ENCODE assay signal across 1 cellular context in the genomic region with DNA sequence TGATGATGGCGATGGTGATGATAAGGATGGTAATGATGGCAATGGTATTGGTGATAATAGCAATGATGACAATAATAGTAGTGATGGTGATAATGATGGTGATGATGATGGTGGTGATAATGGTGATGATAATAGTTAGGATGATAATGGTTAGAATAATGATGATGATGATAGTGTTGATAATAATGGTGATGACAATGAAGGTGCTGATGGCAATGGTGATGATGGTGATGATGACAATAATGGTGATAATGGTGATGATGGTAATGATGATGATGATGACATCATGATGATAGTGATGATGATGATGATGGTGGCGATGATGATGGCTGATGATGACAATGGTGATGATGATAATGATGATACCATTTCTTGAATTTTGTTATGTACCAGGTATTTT.
TF ChIP-seq lines count a peak whose summit lies in the region.

No MANE protein-coding gene starts in this region.

TF ChIP-seq in HepG2, 621 proteins besides CTCF, POLR2A, EP300 and RAD21 (continued from another document):
- TF ChIP-seq, protein P1, sequence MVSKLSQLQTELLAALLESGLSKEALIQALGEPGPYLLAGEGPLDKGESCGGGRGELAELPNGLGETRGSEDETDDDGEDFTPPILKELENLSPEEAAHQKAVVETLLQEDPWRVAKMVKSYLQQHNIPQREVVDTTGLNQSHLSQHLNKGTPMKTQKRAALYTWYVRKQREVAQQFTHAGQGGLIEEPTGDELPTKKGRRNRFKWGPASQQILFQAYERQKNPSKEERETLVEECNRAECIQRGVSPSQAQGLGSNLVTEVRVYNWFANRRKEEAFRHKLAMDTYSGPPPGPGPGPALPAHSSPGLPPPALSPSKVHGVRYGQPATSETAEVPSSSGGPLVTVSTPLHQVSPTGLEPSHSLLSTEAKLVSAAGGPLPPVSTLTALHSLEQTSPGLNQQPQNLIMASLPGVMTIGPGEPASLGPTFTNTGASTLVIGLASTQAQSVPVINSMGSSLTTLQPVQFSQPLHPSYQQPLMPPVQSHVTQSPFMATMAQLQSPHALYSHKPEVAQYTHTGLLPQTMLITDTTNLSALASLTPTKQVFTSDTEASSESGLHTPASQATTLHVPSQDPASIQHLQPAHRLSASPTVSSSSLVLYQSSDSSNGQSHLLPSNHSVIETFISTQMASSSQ (IDR thresholded peaks at IDR 0.05; ENCODE audit: low read depth), result no peak
- TF ChIP-seq, protein P1 (CRISPR knock-in tag; IDR thresholded peaks at IDR 0.05; ENCODE audit: borderline replicate concordance), result no peak
- no peak for TF ChIP-seq ZNF850 (CRISPR knock-in tag; conservative IDR thresholded peaks at IDR 0.05)
- TF ChIP-seq FOXP1 (IDR thresholded peaks at IDR 0.05), result peak; percentile 9; the same call in 1 of the 2 replicates
- TF ChIP-seq FOXP1 (CRISPR knock-in tag; IDR thresholded peaks at IDR 0.05), result no peak
- no peak for TF ChIP-seq EZH2 (conservative IDR thresholded peaks at IDR 0.05; ENCODE audit: low read depth, low read length)
- no peak for TF ChIP-seq CBX2 (IDR thresholded peaks at IDR 0.05; ENCODE audit: low read depth, low read length)
- no peak for TF ChIP-seq CBX2 (CRISPR knock-in tag; IDR thresholded peaks at IDR 0.05; ENCODE audit: low read depth)
- no peak for TF ChIP-seq ZNF205 (CRISPR knock-in tag; IDR thresholded peaks at IDR 0.05)
- TF ChIP-seq KDM4B (CRISPR knock-in tag; IDR thresholded peaks at IDR 0.05), result no peak
- no peak for TF ChIP-seq HOXA9 (CRISPR knock-in tag; IDR thresholded peaks at IDR 0.05; ENCODE audit: borderline replicate concordance)
- TF ChIP-seq HNRNPL (IDR thresholded peaks at IDR 0.05; ENCODE audit: low read depth, low read length), result no peak
- TF ChIP-seq ZNF772 (CRISPR knock-in tag; IDR thresholded peaks at IDR 0.05), result no peak
- TF ChIP-seq ZFP1 (CRISPR knock-in tag; IDR thresholded peaks at IDR 0.05), result no peak
- TF ChIP-seq, protein P2, sequence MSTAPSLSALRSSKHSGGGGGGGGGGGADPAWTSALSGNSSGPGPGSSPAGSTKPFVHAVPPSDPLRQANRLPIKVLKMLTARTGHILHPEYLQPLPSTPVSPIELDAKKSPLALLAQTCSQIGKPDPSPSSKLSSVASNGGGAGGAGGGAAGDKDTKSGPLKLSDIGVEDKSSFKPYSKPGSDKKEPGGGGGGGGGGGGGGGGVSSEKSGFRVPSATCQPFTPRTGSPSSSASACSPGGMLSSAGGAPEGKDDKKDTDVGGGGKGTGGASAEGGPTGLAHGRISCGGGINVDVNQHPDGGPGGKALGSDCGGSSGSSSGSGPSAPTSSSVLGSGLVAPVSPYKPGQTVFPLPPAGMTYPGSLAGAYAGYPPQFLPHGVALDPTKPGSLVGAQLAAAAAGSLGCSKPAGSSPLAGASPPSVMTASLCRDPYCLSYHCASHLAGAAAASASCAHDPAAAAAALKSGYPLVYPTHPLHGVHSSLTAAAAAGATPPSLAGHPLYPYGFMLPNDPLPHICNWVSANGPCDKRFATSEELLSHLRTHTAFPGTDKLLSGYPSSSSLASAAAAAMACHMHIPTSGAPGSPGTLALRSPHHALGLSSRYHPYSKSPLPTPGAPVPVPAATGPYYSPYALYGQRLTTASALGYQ (CRISPR knock-in tag; IDR thresholded peaks at IDR 0.05), result no peak
- no peak for TF ChIP-seq ZNF230 (CRISPR knock-in tag; IDR thresholded peaks at IDR 0.05)
- TF ChIP-seq, protein P3, sequence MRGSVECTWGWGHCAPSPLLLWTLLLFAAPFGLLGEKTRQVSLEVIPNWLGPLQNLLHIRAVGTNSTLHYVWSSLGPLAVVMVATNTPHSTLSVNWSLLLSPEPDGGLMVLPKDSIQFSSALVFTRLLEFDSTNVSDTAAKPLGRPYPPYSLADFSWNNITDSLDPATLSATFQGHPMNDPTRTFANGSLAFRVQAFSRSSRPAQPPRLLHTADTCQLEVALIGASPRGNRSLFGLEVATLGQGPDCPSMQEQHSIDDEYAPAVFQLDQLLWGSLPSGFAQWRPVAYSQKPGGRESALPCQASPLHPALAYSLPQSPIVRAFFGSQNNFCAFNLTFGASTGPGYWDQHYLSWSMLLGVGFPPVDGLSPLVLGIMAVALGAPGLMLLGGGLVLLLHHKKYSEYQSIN (CRISPR knock-in tag; IDR thresholded peaks at IDR 0.05; ENCODE audit: borderline replicate concordance), result no peak
- no peak for TF ChIP-seq ZNF326 (CRISPR knock-in tag; IDR thresholded peaks at IDR 0.05; ENCODE audit: borderline replicate concordance)
- TF ChIP-seq ZNF44 (CRISPR knock-in tag; IDR thresholded peaks at IDR 0.05), result no peak
- no peak for TF ChIP-seq HOXA7 (CRISPR knock-in tag; IDR thresholded peaks at IDR 0.05)
